In genomic region chr9:69857828-69858227, GRCh38 we compare ENCODE assay signal across 2 cellular contexts.
TF ChIP-seq lines count a peak whose summit lies in the region.

No MANE protein-coding gene starts in this region.

TF ChIP-seq in liver, 16 proteins besides CTCF, POLR2A, EP300 and RAD21:
- peak in 1 of 2 donors; percentile 55 for TF ChIP-seq JUND (IDR thresholded peaks at IDR 0.05)
- TF ChIP-seq FOXA2 (IDR thresholded peaks at IDR 0.05) = no peak
- no peak for TF ChIP-seq FOXA1 (IDR thresholded peaks at IDR 0.05)
- TF ChIP-seq ZBTB33 (IDR thresholded peaks at IDR 0.05) = no peak
- TF ChIP-seq ATF3 (IDR thresholded peaks at IDR 0.05) = no peak
- peak; percentile 70 to 77 for TF ChIP-seq HNF4A (conservative IDR thresholded peaks at IDR 0.05)
- TF ChIP-seq YY1 (IDR thresholded peaks at IDR 0.05) = peak; percentile 28
- no peak for TF ChIP-seq TAF1 (conservative IDR thresholded peaks at IDR 0.05)
- TF ChIP-seq SP1 (IDR thresholded peaks at IDR 0.05) = peak; percentile 83
- no peak for TF ChIP-seq EGR1 (IDR thresholded peaks at IDR 0.05; ENCODE audit: low read depth in 2 of 2)
- no peak for TF ChIP-seq HNF4G (IDR thresholded peaks at IDR 0.05)
- peak; percentile 76 to 78 for TF ChIP-seq RXRA (IDR thresholded peaks at IDR 0.05)
- TF ChIP-seq REST (IDR thresholded peaks at IDR 0.05) = no peak
- TF ChIP-seq GABPA (IDR thresholded peaks at IDR 0.05 in 1 of 2, conservative IDR thresholded peaks at IDR 0.05 in 1 of 2) = no peak
- peak; percentile 14 for TF ChIP-seq MAX (IDR thresholded peaks at IDR 0.05)
- TF ChIP-seq NR2F2 (IDR thresholded peaks at IDR 0.05) = no peak
TF ChIP-seq in liver: peak in this region for 6.

TF ChIP-seq in HepG2, 621 proteins besides CTCF, POLR2A, EP300 and RAD21:
- no peak for TF ChIP-seq ZNF12 (CRISPR knock-in tag; IDR thresholded peaks at IDR 0.05)
- no peak for TF ChIP-seq ARID2 (CRISPR knock-in tag; IDR thresholded peaks at IDR 0.05; ENCODE audit: borderline replicate concordance)
- TF ChIP-seq KDM1A (CRISPR knock-in tag; IDR thresholded peaks at IDR 0.05) = no peak
- no peak for TF ChIP-seq HOXA5 (CRISPR knock-in tag; IDR thresholded peaks at IDR 0.05)
- TF ChIP-seq NFYC (CRISPR knock-in tag; IDR thresholded peaks at IDR 0.05) = no peak
TF ChIP-seq in HepG2: peak in this region for 0.
